Comparison of ENCODE assay signal across 8 cellular contexts in genomic region chr14:102524451-102525212, GRCh38. TPM values are rescaled to one million over a fixed set of nuclear protein-coding genes. Genes with fewer than 3 reads are reported as not detected.
DNase-seq lines count a peak whose midpoint lies in the region; ATAC-seq and TF ChIP-seq lines count a peak whose summit lies in the region.

No MANE protein-coding gene starts in this region.

- H3K27ac ChIP-seq in liver (ENCODE audit: low read depth in 1 of 2, low read length in 2 of 2) = peak overlapping the region; percentile 35 to 45

- no peaks in the 10 kb centered on the region for H3K9me3 ChIP-seq in liver (ENCODE audit: control insufficient read depth in 4 of 4, low read length in 3 of 4)

- peak; percentile 96 for TF ChIP-seq CTCF in liver (IDR thresholded peaks at IDR 0.05; ENCODE audit: low read depth, low read length, missing input control)

- peak; percentile 86 to 94 for TF ChIP-seq RAD21 in liver (IDR thresholded peaks at IDR 0.05)

- peak overlapping the region; percentile 15 to 82 (median 53) for H3K4me3 ChIP-seq in liver (ENCODE audit: low read depth in 1 of 3, low read length in 3 of 3)

- ATAC-seq in GM19324 (IDR thresholded peaks at IDR 0.05; ENCODE audit: low FRiP score, unreplicated experiment) = peak; percentile 95
- peak; percentile 94 for ATAC-seq in HG03469 (IDR thresholded peaks at IDR 0.05; ENCODE audit: unreplicated experiment)

- under 1% methylated on average over 32 of the region's 32 CpGs for WGBS in liver

- H3K27me3 ChIP-seq in liver (ENCODE audit: control insufficient read depth in 4 of 4, insufficient read depth in 4 of 4, low read length in 3 of 4) = no peaks in the 10 kb centered on the region

- DNase-seq in C1 segment of cervical spinal cord (lab: John Stamatoyannopoulos, UW) = peak; percentile 83 to 97 (median 95)
- DNase-seq in NCI-H526 treated with DMSO at 0.1 percent for 48 hours (lab: John Stamatoyannopoulos, UW) = peak; percentile 97
- DNase-seq in activated CD4-positive, alpha-beta T cell treated with anti-CD3 and anti-CD28 coated beads, Interleukin-2, amount 50 U/mL, for 1 hour = peak; percentile 89
- DNase-seq in dermis microvascular lymphatic vessel endothelial cell (ENCODE audit: low read depth in 2 of 2) = peak; percentile 89 to 97
- DNase-seq in stimulated activated CD4-positive, alpha-beta T cell treated with anti-CD3 and anti-CD28 coated beads, Interleukin-4, amount 100 ng/mL, for 24 hours = peak; percentile 93

- no peaks in the 10 kb centered on the region for H3K36me3 ChIP-seq in liver (ENCODE audit: control insufficient read depth in 4 of 4, insufficient read depth in 3 of 4, low read depth in 1 of 4, low read length in 3 of 4)

- H3K4me1 ChIP-seq in liver (ENCODE audit: control insufficient read depth in 4 of 4, insufficient read depth in 4 of 4, low read length in 3 of 4) = peaks cover 3 to 12% (median 9%) of the 10 kb centered on the region in 4 donors

- peak overlapping the region in 1 of 2 donors; percentile 26 for H3K9ac ChIP-seq in liver (ENCODE audit: low read depth in 1 of 2, low read length in 2 of 2)

TF ChIP-seq in liver, 16 proteins besides CTCF, POLR2A, EP300 and RAD21:
- TF ChIP-seq GABPA (IDR thresholded peaks at IDR 0.05 in 1 of 2, conservative IDR thresholded peaks at IDR 0.05 in 1 of 2) = no peak
- peak; percentile 69 to 81 for TF ChIP-seq HNF4A (conservative IDR thresholded peaks at IDR 0.05)
- no peak for TF ChIP-seq FOXA2 (IDR thresholded peaks at IDR 0.05)
- TF ChIP-seq JUND (IDR thresholded peaks at IDR 0.05) = no peak
- TF ChIP-seq, protein P1, sequence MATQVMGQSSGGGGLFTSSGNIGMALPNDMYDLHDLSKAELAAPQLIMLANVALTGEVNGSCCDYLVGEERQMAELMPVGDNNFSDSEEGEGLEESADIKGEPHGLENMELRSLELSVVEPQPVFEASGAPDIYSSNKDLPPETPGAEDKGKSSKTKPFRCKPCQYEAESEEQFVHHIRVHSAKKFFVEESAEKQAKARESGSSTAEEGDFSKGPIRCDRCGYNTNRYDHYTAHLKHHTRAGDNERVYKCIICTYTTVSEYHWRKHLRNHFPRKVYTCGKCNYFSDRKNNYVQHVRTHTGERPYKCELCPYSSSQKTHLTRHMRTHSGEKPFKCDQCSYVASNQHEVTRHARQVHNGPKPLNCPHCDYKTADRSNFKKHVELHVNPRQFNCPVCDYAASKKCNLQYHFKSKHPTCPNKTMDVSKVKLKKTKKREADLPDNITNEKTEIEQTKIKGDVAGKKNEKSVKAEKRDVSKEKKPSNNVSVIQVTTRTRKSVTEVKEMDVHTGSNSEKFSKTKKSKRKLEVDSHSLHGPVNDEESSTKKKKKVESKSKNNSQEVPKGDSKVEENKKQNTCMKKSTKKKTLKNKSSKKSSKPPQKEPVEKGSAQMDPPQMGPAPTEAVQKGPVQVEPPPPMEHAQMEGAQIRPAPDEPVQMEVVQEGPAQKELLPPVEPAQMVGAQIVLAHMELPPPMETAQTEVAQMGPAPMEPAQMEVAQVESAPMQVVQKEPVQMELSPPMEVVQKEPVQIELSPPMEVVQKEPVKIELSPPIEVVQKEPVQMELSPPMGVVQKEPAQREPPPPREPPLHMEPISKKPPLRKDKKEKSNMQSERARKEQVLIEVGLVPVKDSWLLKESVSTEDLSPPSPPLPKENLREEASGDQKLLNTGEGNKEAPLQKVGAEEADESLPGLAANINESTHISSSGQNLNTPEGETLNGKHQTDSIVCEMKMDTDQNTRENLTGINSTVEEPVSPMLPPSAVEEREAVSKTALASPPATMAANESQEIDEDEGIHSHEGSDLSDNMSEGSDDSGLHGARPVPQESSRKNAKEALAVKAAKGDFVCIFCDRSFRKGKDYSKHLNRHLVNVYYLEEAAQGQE (IDR thresholded peaks at IDR 0.05) = peak; percentile 68
- TF ChIP-seq TAF1 (conservative IDR thresholded peaks at IDR 0.05) = peak; percentile 73
- TF ChIP-seq RXRA (IDR thresholded peaks at IDR 0.05) = peak; percentile 50 to 56
- peak; percentile 90 for TF ChIP-seq SP1 (IDR thresholded peaks at IDR 0.05)
- TF ChIP-seq FOXA1 (IDR thresholded peaks at IDR 0.05) = peak; percentile 9
- TF ChIP-seq HNF4G (IDR thresholded peaks at IDR 0.05) = peak; percentile 58
- no peak for TF ChIP-seq ZBTB33 (IDR thresholded peaks at IDR 0.05)
- TF ChIP-seq, protein P2, sequence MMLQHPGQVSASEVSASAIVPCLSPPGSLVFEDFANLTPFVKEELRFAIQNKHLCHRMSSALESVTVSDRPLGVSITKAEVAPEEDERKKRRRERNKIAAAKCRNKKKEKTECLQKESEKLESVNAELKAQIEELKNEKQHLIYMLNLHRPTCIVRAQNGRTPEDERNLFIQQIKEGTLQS (IDR thresholded peaks at IDR 0.05) = no peak
- no peak for TF ChIP-seq MAX (IDR thresholded peaks at IDR 0.05)
- peak; percentile 73 for TF ChIP-seq YY1 (IDR thresholded peaks at IDR 0.05)
- peak; percentile 20 for TF ChIP-seq NR2F2 (IDR thresholded peaks at IDR 0.05)

RNA-seq across cellular contexts. Expression of gene ANKRD9, which starts 15.1 kb away (rescaled TPM):
- total RNA-seq in dermis microvascular lymphatic vessel endothelial cell = 3.7 and 8.3 TPM in 2 replicates
- 10 to 100 TPM; 11.5 to 67.5 TPM for total RNA-seq in liver
- 1 to 10 TPM; 1.5 to 3.6 TPM for polyA plus RNA-seq in liver

Comparison
In these comparisons a context has a peak if more than half of its experiments do, and no peak if none do; other contexts are left out.
1. Peak in every context shown above with its lines: DNase-seq, ATAC-seq, H3K4me3 ChIP-seq and H3K27ac ChIP-seq.